Comparison of ENCODE assay signal across 1 cellular context in genomic region chr5:95262933-95263660, GRCh38.
TF ChIP-seq lines count a peak whose summit lies in the region.

No MANE protein-coding gene starts in this region.

TF ChIP-seq in HepG2, 621 proteins besides CTCF, POLR2A, EP300 and RAD21 (continued from another document and continues in another):
- TF ChIP-seq ZBTB10 (CRISPR knock-in tag; IDR thresholded peaks at IDR 0.05; ENCODE audit: borderline replicate concordance) (no peak), DR1 (CRISPR knock-in tag; IDR thresholded peaks at IDR 0.05) (no peak), NFRKB (IDR thresholded peaks at IDR 0.05) (no peak), ESRRA (CRISPR knock-in tag; IDR thresholded peaks at IDR 0.05; ENCODE audit: low read depth) (no peak), ZNF292 (CRISPR knock-in tag; IDR thresholded peaks at IDR 0.05; ENCODE audit: borderline replicate concordance, low read depth) (peak; percentile 81), TFAP4 (IDR thresholded peaks at IDR 0.05; ENCODE audit: borderline replicate concordance, low read depth) (no peak; the same call in 1 of the 2 replicates), SPEN (CRISPR knock-in tag; IDR thresholded peaks at IDR 0.05; ENCODE audit: low read depth) (no peak), KLF13 (CRISPR knock-in tag; IDR thresholded peaks at IDR 0.05) (no peak), SCMH1 (CRISPR knock-in tag; IDR thresholded peaks at IDR 0.05; ENCODE audit: borderline replicate concordance) (no peak), IRF2 (CRISPR knock-in tag; IDR thresholded peaks at IDR 0.05) (0 out of 2 replicates have a peak, but pooled peaks have one; percentile 17), ZNF362 (CRISPR knock-in tag; IDR thresholded peaks at IDR 0.05; ENCODE audit: borderline replicate concordance) (no peak), YEATS4 (CRISPR knock-in tag; IDR thresholded peaks at IDR 0.05; ENCODE audit: borderline replicate concordance) (no peak), ZNF746 (CRISPR knock-in tag; IDR thresholded peaks at IDR 0.05) (no peak), E2F2 (CRISPR knock-in tag; IDR thresholded peaks at IDR 0.05; ENCODE audit: borderline replicate concordance) (no peak), ZNF766 (CRISPR knock-in tag; IDR thresholded peaks at IDR 0.05; ENCODE audit: borderline replicate concordance) (no peak), SALL2 (CRISPR knock-in tag; IDR thresholded peaks at IDR 0.05) (no peak), FOXC1 (CRISPR knock-in tag; IDR thresholded peaks at IDR 0.05; ENCODE audit: borderline replicate concordance) (no peak), TOE1 (CRISPR knock-in tag; IDR thresholded peaks at IDR 0.05) (no peak), HNRNPK (IDR thresholded peaks at IDR 0.05; ENCODE audit: low read depth, low read length, poor library complexity, severe bottlenecking) (no peak), ZNF251 (CRISPR knock-in tag; IDR thresholded peaks at IDR 0.05) (no peak), CEBPB (IDR thresholded peaks at IDR 0.05; ENCODE audit: borderline replicate concordance, low read depth, low read length) (peak; percentile 95), TBX3 (IDR thresholded peaks at IDR 0.05; ENCODE audit: borderline replicate concordance) (no peak), ZHX2 (IDR thresholded peaks at IDR 0.05; ENCODE audit: low read depth) (no peak), ZHX2 (CRISPR knock-in tag; IDR thresholded peaks at IDR 0.05; ENCODE audit: borderline replicate concordance) (no peak), ZNF720 (CRISPR knock-in tag; IDR thresholded peaks at IDR 0.05) (no peak), ZFP37 (CRISPR knock-in tag; IDR thresholded peaks at IDR 0.05; ENCODE audit: borderline replicate concordance) (no peak), ZNF547 (CRISPR knock-in tag; IDR thresholded peaks at IDR 0.05) (no peak), ZNF781 (CRISPR knock-in tag; IDR thresholded peaks at IDR 0.05; ENCODE audit: borderline replicate concordance, not compliant biosample characterization) (no peak), FOXO1 (CRISPR knock-in tag; IDR thresholded peaks at IDR 0.05) (peak; percentile 87), TEF (CRISPR knock-in tag; IDR thresholded peaks at IDR 0.05) (no peak), ZNF12 (CRISPR knock-in tag; IDR thresholded peaks at IDR 0.05) (peak; percentile 75; the same call in 1 of the 2 replicates), POGZ (CRISPR knock-in tag; IDR thresholded peaks at IDR 0.05) (peak; percentile 70), ATF7-NPFF (CRISPR knock-in tag; IDR thresholded peaks at IDR 0.05; ENCODE audit: low read depth) (no peak), SP5 (CRISPR knock-in tag; IDR thresholded peaks at IDR 0.05; ENCODE audit: borderline replicate concordance, low read depth) (no peak), IKZF5 (CRISPR knock-in tag; IDR thresholded peaks at IDR 0.05) (peak; percentile 57; the same call in 1 of the 2 replicates), SALL1 (CRISPR knock-in tag; IDR thresholded peaks at IDR 0.05) (peak; percentile 74; the same call in 1 of the 2 replicates), NFIC (IDR thresholded peaks at IDR 0.05; ENCODE audit: low read length) (no peak), ZNF414 (CRISPR knock-in tag; IDR thresholded peaks at IDR 0.05) (no peak), ZNF232 (CRISPR knock-in tag; IDR thresholded peaks at IDR 0.05; ENCODE audit: borderline replicate concordance) (no peak), ZNF207 (IDR thresholded peaks at IDR 0.05; ENCODE audit: borderline replicate concordance) (no peak), BCLAF1 (IDR thresholded peaks at IDR 0.05) (no peak), TP53 (CRISPR knock-in tag; conservative IDR thresholded peaks at IDR 0.05) (no peak), ZSCAN31 (CRISPR knock-in tag; IDR thresholded peaks at IDR 0.05; ENCODE audit: low read depth) (no peak), SP4 (CRISPR knock-in tag; IDR thresholded peaks at IDR 0.05) (no peak), ZNF513 (CRISPR knock-in tag; conservative IDR thresholded peaks at IDR 0.05) (no peak), ZNF580 (CRISPR knock-in tag; IDR thresholded peaks at IDR 0.05; ENCODE audit: borderline replicate concordance, low read depth) (no peak)
